In genomic region chr1:42334240-42335049, GRCh38 we compare ENCODE assay signal across 8 cellular contexts. TPM values are rescaled to one million over a fixed set of nuclear protein-coding genes. Genes with fewer than 3 reads are reported as not detected.
DNase-seq lines count a peak whose midpoint lies in the region; ATAC-seq and TF ChIP-seq lines count a peak whose summit lies in the region.

No MANE protein-coding gene starts in this region.

- H3K27me3 Mint-ChIP-seq in activated T-cell treated with anti-CD3 and anti-CD28 coated beads, Interleukin-2, amount 50 U/mL, for 24 hours, result no peaks in the 10 kb centered on the region
- H3K27me3 Mint-ChIP-seq in nephron progenitor cell (ENCODE audit: low read depth, poor library complexity) (no peaks in the 10 kb centered on the region), type B pancreatic cell (no peaks in the 10 kb centered on the region)

- peak overlapping the region; percentile 93 for H3K27ac Mint-ChIP-seq in activated T-cell treated with anti-CD3 and anti-CD28 coated beads, Interleukin-2, amount 50 U/mL, for 24 hours
- H3K27ac Mint-ChIP-seq in nephron progenitor cell (peak overlapping the region; percentile 91), type B pancreatic cell (peak overlapping the region; percentile 95)

- POLR2A ChIA-PET in BJ (lab: Charles Lee), result interaction anchor here (0.6 kb wide), 3 partner anchors 356 to 433 kb away, joined by 3 to 4 read pairs (median 4); partner anchors contain the start of genes C1orf50 and P3H1

- ATAC-seq in GM18517 (IDR thresholded peaks at IDR 0.05; ENCODE audit: unreplicated experiment) (peak; percentile 62), HG02981 (IDR thresholded peaks at IDR 0.05; ENCODE audit: unreplicated experiment) (peak; percentile 50), foreskin keratinocyte (peak; percentile 70)

- no peak for DNase-seq in BJ (ENCODE audit: low read depth)
- DNase-seq in NCI-H2227 (lab: John Stamatoyannopoulos, UW; ENCODE audit: unreplicated experiment), result peak; percentile 87
- no peak for DNase-seq in activated T-cell treated with anti-CD3 and anti-CD28 coated beads, Interleukin-2, amount 50 U/mL, for 24 hours
- peak in 1 of 2 donors; percentile 49 for DNase-seq in foreskin keratinocyte
- no peak for DNase-seq in nephron progenitor cell
- peak; percentile 74 for DNase-seq in type B pancreatic cell (ENCODE audit: extremely low spot score, unreplicated experiment)

- H3K36me3 ChIP-seq in BJ (ENCODE audit: control insufficient read depth, insufficient read depth, low read length), result no peaks in the 10 kb centered on the region

- H3K4me1 Mint-ChIP-seq in activated T-cell treated with anti-CD3 and anti-CD28 coated beads, Interleukin-2, amount 50 U/mL, for 24 hours (ENCODE audit: low read depth), result peaks cover 55% of the 10 kb centered on the region
- H3K4me1 Mint-ChIP-seq in nephron progenitor cell, result peaks cover 47% of the 10 kb centered on the region
- peaks cover 35% of the 10 kb centered on the region for H3K4me1 Mint-ChIP-seq in type B pancreatic cell (ENCODE audit: unreplicated experiment)

- H3K36me3 Mint-ChIP-seq in activated T-cell treated with anti-CD3 and anti-CD28 coated beads, Interleukin-2, amount 50 U/mL, for 24 hours (ENCODE audit: low read depth), result peaks cover 25% of the 10 kb centered on the region
- peaks cover 20% of the 10 kb centered on the region for H3K36me3 Mint-ChIP-seq in nephron progenitor cell (ENCODE audit: low read depth)
- no peaks in the 10 kb centered on the region for H3K36me3 Mint-ChIP-seq in type B pancreatic cell

- H3K4me3 ChIP-seq in BJ (ENCODE audit: low read depth, low read length), result peak overlapping the region; percentile 84

- no peaks in the 10 kb centered on the region for H3K9me3 Mint-ChIP-seq in activated T-cell treated with anti-CD3 and anti-CD28 coated beads, Interleukin-2, amount 50 U/mL, for 24 hours
- H3K9me3 Mint-ChIP-seq in nephron progenitor cell, result no peaks in the 10 kb centered on the region
- no peaks in the 10 kb centered on the region for H3K9me3 Mint-ChIP-seq in type B pancreatic cell

- H3K27me3 ChIP-seq in BJ (ENCODE audit: control insufficient read depth, insufficient read depth, low read length), result no peaks in the 10 kb centered on the region
- no peaks in the 10 kb centered on the region for H3K27me3 ChIP-seq in foreskin keratinocyte

- H3K4me1 ChIP-seq in foreskin keratinocyte, result peaks cover 23% of the 10 kb centered on the region

- H3K27ac ChIP-seq in foreskin keratinocyte, result peak overlapping the region; percentile 85

- CTCF ChIA-PET in BJ (lab: Yijun Ruan, JAX), result interaction anchor here (0.6 to 1.6 kb wide), 5 partner anchors 44 to 360 kb away, joined by 3 to 8 read pairs (median 4); no protein-coding TSS in a partner anchor

- peak overlapping the region; percentile 94 for H3K4me3 Mint-ChIP-seq in activated T-cell treated with anti-CD3 and anti-CD28 coated beads, Interleukin-2, amount 50 U/mL, for 24 hours
- H3K4me3 Mint-ChIP-seq in nephron progenitor cell (peak overlapping the region; percentile 91), type B pancreatic cell (peak overlapping the region; percentile 94)

- TF ChIP-seq CTCF in BJ (IDR thresholded peaks at IDR 0.05; ENCODE audit: insufficient read depth, low read depth, low read length), result 0 out of 2 replicates have a peak, but pooled peaks have one; percentile 9
- no peak for TF ChIP-seq CTCF in foreskin keratinocyte (conservative IDR thresholded peaks at IDR 0.05)
- no peak for TF ChIP-seq CTCF in nephron progenitor cell (IDR thresholded peaks at IDR 0.05)
- no peak for TF ChIP-seq CTCF in type B pancreatic cell (conservative IDR thresholded peaks at IDR 0.05)

RNA-seq across cellular contexts. Expression of gene FOXJ3, which starts 0.6 kb away (rescaled TPM):
- polyA plus RNA-seq in BJ (2011; rRNA removed) (22.9 and 27.0 TPM in 2 replicates), foreskin keratinocyte (8.8 and 10.5 TPM in 2 replicates)
- 23.5 and 25.8 TPM in 2 replicates for polyA minus RNA-seq in BJ (2011; rRNA and poly(A)+ RNA removed)
- total RNA-seq in foreskin keratinocyte (24.0 and 24.5 TPM in 2 replicates), type B pancreatic cell (ENCODE audit: low replicate concordance) (49.4 and 49.8 TPM in 2 replicates)

RNA-seq across cellular contexts. Expression of gene RIMKLA, which starts 46.1 kb away (rescaled TPM):
- polyA plus RNA-seq in BJ (2011; rRNA removed), result 0.01 and 0.02 TPM in 2 replicates
- not detected in 2 replicates for polyA minus RNA-seq in BJ (2011; rRNA and poly(A)+ RNA removed)
- not detected in 2 replicates for total RNA-seq in foreskin keratinocyte
- polyA plus RNA-seq in foreskin keratinocyte, result not detected in 2 replicates
- 2.3 and 3.8 TPM in 2 replicates for total RNA-seq in type B pancreatic cell (ENCODE audit: low replicate concordance)

Comparison
In these comparisons a context has a peak if more than half of its experiments do, and no peak if none do; other contexts are left out.
1. DNase-seq: peak in NCI-H2227 (single experiment) and type B pancreatic cell (single experiment); none in BJ (single experiment), activated T-cell treated with anti-CD3 and anti-CD28 coated beads, Interleukin-2, amount 50 U/mL, for 24 hours (single experiment) and nephron progenitor cell (single experiment).
2. Peak in every context shown above with its lines, with median percentiles within 50 percentile points of each other: ATAC-seq, H3K27ac Mint-ChIP-seq and H3K4me3 Mint-ChIP-seq.